12 cellular contexts compared by ENCODE assay signal in the genomic region with DNA sequence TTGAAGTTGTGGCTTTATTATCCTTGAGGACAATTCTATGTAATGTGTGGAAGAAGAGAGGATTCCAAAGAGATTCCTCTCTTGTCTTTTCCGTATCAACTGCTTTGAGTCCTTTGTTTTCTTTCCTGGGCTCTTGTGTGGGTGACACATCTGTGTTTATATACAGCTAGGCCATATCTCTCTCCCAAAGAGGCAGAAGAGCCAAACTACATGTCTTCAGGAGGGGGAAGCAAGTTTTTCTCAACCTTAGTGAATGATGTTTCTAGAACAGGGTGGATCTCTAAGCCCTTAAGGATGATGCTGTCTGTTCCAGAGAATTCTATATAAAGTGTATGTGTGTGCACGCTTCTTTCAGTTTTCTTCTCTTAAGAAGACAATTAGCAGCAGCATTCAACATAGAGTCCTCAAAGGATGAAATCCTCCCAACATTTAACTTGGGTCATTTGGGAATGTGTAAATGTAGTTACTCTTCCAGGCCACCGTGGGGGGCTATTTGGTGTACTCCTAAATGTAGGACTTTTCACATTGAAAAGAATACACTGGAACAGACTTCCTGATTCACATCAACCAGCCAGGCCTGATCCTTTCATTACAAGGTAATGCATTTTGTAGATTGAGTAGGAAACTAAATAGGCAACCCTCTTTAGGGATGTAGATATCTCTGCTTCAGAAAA.
DNase-seq lines count a peak whose midpoint lies in the region; ATAC-seq and TF ChIP-seq lines count a peak whose summit lies in the region.
"Had no signal": no experiment of that assay in that cellular context is flagged by ENCODE, and none has a peak within 500 bp of the region (broad histone marks: within the 10 kb centered on the region; RNA-seq: fewer than 3 reads in every experiment).

No MANE protein-coding gene starts in this region.

- H3K9me3 Mint-ChIP-seq in CD14-positive monocyte = peaks cover 0 to 4% (median 2%) of the 10 kb centered on the region in 7 donors
- no peaks in the 10 kb centered on the region for H3K9me3 Mint-ChIP-seq in stimulated activated memory B cell treated with anti-CD40 and anti-IgM and Interleukin-4, amounts not matched to agents 10 μg/mL and 1 μg/mL and 100 μg/mL, for 72 hours
- H3K9me3 Mint-ChIP-seq: activated naive CD8-positive, alpha-beta T cell treated with anti-CD3 and anti-CD28 coated beads, Interleukin-2, amount 10 ng/mL, durations not matched to agents 7 days and 5 days had no signal

- H3K4me3 Mint-ChIP-seq in CD14-positive monocyte = no peak overlapping the region
- H3K4me3 Mint-ChIP-seq in stimulated activated memory B cell treated with anti-CD40 and anti-IgM and Interleukin-4, amounts not matched to agents 10 μg/mL and 1 μg/mL and 100 μg/mL, for 72 hours = no peak overlapping the region
- H3K4me3 Mint-ChIP-seq: activated naive CD8-positive, alpha-beta T cell treated with anti-CD3 and anti-CD28 coated beads, Interleukin-2, amount 10 ng/mL, durations not matched to agents 7 days and 5 days; effector memory CD8-positive, alpha-beta T cell had no signal

- no peaks in the 10 kb centered on the region for H4K20me1 ChIP-seq in PC-3 (ENCODE audit: low read length)

- no peak overlapping the region for H3K27ac Mint-ChIP-seq in CD14-positive monocyte
- no peak overlapping the region for H3K27ac Mint-ChIP-seq in stimulated activated memory B cell treated with anti-CD40 and anti-IgM and Interleukin-4, amounts not matched to agents 10 μg/mL and 1 μg/mL and 100 μg/mL, for 72 hours
- H3K27ac Mint-ChIP-seq: activated naive CD8-positive, alpha-beta T cell treated with anti-CD3 and anti-CD28 coated beads, Interleukin-2, amount 10 ng/mL, durations not matched to agents 7 days and 5 days; effector memory CD8-positive, alpha-beta T cell had no signal

- H3K4me3 ChIP-seq in GM06990 (replicated peaks; ENCODE audit: low read depth, low read length) (no peak overlapping the region), PC-3 (ENCODE audit: low read length) (no peak overlapping the region), aorta (ENCODE audit: low read length in 2 of 2) (no peak overlapping the region)

- no peak overlapping the region for H3K4me2 ChIP-seq in PC-3 (ENCODE audit: low read length)

- CTCF ChIA-PET in PC-3 (lab: Charles Lee) = no interaction called here

- H3K27me3 ChIP-seq in GM06990 (replicated peaks; ENCODE audit: control insufficient read depth, insufficient read depth, low read length) (no peaks in the 10 kb centered on the region), PC-3 (ENCODE audit: low read length) (peaks cover 53% of the 10 kb centered on the region), aorta (ENCODE audit: control insufficient read depth in 1 of 2, insufficient read depth in 2 of 2, low read length in 1 of 2) (no peaks in the 10 kb centered on the region)

- no peak for ATAC-seq in PC-3
- no peak for ATAC-seq in aorta (ENCODE audit: low FRiP score)
- no peak for ATAC-seq in stimulated activated memory B cell treated with anti-CD40 and anti-IgM and Interleukin-4, amounts not matched to agents 10 μg/mL and 1 μg/mL and 100 μg/mL, for 72 hours
- no peak for ATAC-seq in Right ventricle myocardium inferior
- ATAC-seq: effector memory CD8-positive, alpha-beta T cell had no signal

- intact Hi-C loops in CD14-positive monocyte (cut with micrococcal nuclease) = no loop called here
- intact Hi-C loops in PC-3 (cut with micrococcal nuclease) = no loop called here
- intact Hi-C loops in aorta (cut with DNase I) = no loop called here
- intact Hi-C loops in Right ventricle myocardium inferior (cut with DNase I) = no loop called here

- H3K79me2 ChIP-seq in PC-3 (ENCODE audit: low read length) = no peaks in the 10 kb centered on the region

- H3K36me3 ChIP-seq in GM06990 (ENCODE audit: control insufficient read depth, insufficient read depth, low read length) = no peaks in the 10 kb centered on the region
- H3K36me3 ChIP-seq in PC-3 (ENCODE audit: low read depth, low read length) = no peaks in the 10 kb centered on the region
- H3K36me3 ChIP-seq in aorta (ENCODE audit: control insufficient read depth in 1 of 2, insufficient read depth in 2 of 2, low read length in 1 of 2) = no peaks in the 10 kb centered on the region

- BruUV-seq in PC-3 (replicated peaks; lab: Mats Ljungman, UMichigan) = no TSS peak

- POLR2A ChIA-PET in PC-3 (lab: Charles Lee; ENCODE audit: unreplicated experiment) = no interaction called here

- 43 to 59% methylated on average over 3 of the region's 3 CpGs for WGBS in aorta, 2 donors

- H3K4me1 ChIP-seq in PC-3 (ENCODE audit: insufficient read depth, low read length) = no peaks in the 10 kb centered on the region
- H3K4me1 ChIP-seq in aorta (ENCODE audit: control insufficient read depth in 1 of 2, insufficient read depth in 2 of 2, low read length in 2 of 2) = peaks cover 0 to 14% of the 10 kb centered on the region in 2 donors

- no peaks in the 10 kb centered on the region for H3K36me3 Mint-ChIP-seq in CD14-positive monocyte
- no peaks in the 10 kb centered on the region for H3K36me3 Mint-ChIP-seq in stimulated activated memory B cell treated with anti-CD40 and anti-IgM and Interleukin-4, amounts not matched to agents 10 μg/mL and 1 μg/mL and 100 μg/mL, for 72 hours
- H3K36me3 Mint-ChIP-seq: activated naive CD8-positive, alpha-beta T cell treated with anti-CD3 and anti-CD28 coated beads, Interleukin-2, amount 10 ng/mL, durations not matched to agents 7 days and 5 days had no signal

- no peak overlapping the region for H2AFZ ChIP-seq in PC-3 (ENCODE audit: low read length)

- H3F3A ChIP-seq in PC-3 (ENCODE audit: low read length, unreplicated experiment) = no peaks in the 10 kb centered on the region

- no peaks in the 10 kb centered on the region for H3K4me1 Mint-ChIP-seq in CD14-positive monocyte
- no peaks in the 10 kb centered on the region for H3K4me1 Mint-ChIP-seq in stimulated activated memory B cell treated with anti-CD40 and anti-IgM and Interleukin-4, amounts not matched to agents 10 μg/mL and 1 μg/mL and 100 μg/mL, for 72 hours
- H3K4me1 Mint-ChIP-seq: activated naive CD8-positive, alpha-beta T cell treated with anti-CD3 and anti-CD28 coated beads, Interleukin-2, amount 10 ng/mL, durations not matched to agents 7 days and 5 days had no signal

- no peaks in the 10 kb centered on the region for H3K9me3 ChIP-seq in PC-3 (ENCODE audit: low read length)
- no peaks in the 10 kb centered on the region for H3K9me3 ChIP-seq in aorta (ENCODE audit: control insufficient read depth, low read length)

- no peak overlapping the region for H3K27ac ChIP-seq in PC-3 (ENCODE audit: low read length)
- H3K27ac ChIP-seq in aorta (ENCODE audit: low read depth in 1 of 2, low read length in 2 of 2) = no peak overlapping the region

- TF ChIP-seq CTCF in CD14-positive monocyte (IDR thresholded peaks at IDR 0.05) (peak; percentile 27), GM06990 (IDR thresholded peaks at IDR 0.05; ENCODE audit: insufficient read depth, low read length, poor library complexity, severe bottlenecking) (peak; percentile 11), PC-3 (conservative IDR thresholded peaks at IDR 0.05; ENCODE audit: low read depth, low read length) (peak; percentile 42; the same call in 1 of the 2 replicates)

- no peak for DNase-seq in CD14-positive monocyte (ENCODE audit: low spot score)
- DNase-seq in GM06990 (ENCODE audit: extremely low read depth, insufficient read length) = no peak
- DNase-seq in PC-3 = no peak
- DNase-seq in iris pigment epithelial cell (ENCODE audit: low read depth) = peak; percentile 11
- no peak for DNase-seq in GF-D8 (lab: John Stamatoyannopoulos, UW)
- DNase-seq in aorta = no peak
- no peak for DNase-seq in Right ventricle myocardium inferior (ENCODE audit: missing footprints)
- DNase-seq: activated CD4-positive, alpha-beta T cell treated with anti-CD3 and anti-CD28 coated beads, Interleukin-2, amount 50 U/mL, for 4 hours; activated naive CD8-positive, alpha-beta T cell treated with anti-CD3 and anti-CD28 coated beads, Interleukin-2, amount 10 ng/mL, durations not matched to agents 7 days and 5 days; effector memory CD8-positive, alpha-beta T cell; NCI-H2081 treated with DMSO at 0.1 percent for 48 hours had no signal

- H3K27me3 Mint-ChIP-seq in CD14-positive monocyte (ENCODE audit: low read depth in 3 of 3) = no peaks in the 10 kb centered on the region
- H3K27me3 Mint-ChIP-seq in stimulated activated memory B cell treated with anti-CD40 and anti-IgM and Interleukin-4, amounts not matched to agents 10 μg/mL and 1 μg/mL and 100 μg/mL, for 72 hours = peaks cover 28% of the 10 kb centered on the region

- H3K9me2 ChIP-seq in PC-3 (replicated peaks; ENCODE audit: low read length) = no peaks in the 10 kb centered on the region

- H3K9ac ChIP-seq in PC-3 (ENCODE audit: low read length) = no peak overlapping the region
